8 cellular contexts compared by ENCODE assay signal in genomic region chr9:134024393-134024792, GRCh38. TPM values are rescaled to one million over a fixed set of nuclear protein-coding genes. Genes with fewer than 3 reads are reported as not detected.
A peak's percentile ranks its signal among the peaks of the same experiment; 100 is the strongest.
DNase-seq lines count a peak whose midpoint lies in the region; ATAC-seq and TF ChIP-seq lines count a peak whose summit lies in the region.

No MANE protein-coding gene starts in this region.

- no peaks in the 10 kb centered on the region for H3K9me3 Mint-ChIP-seq in CD8-positive, alpha-beta memory T cell
- H3K9me3 Mint-ChIP-seq in endothelial cell (ENCODE audit: unreplicated experiment) = no peaks in the 10 kb centered on the region

- no peaks in the 10 kb centered on the region for H3K9me3 ChIP-seq in CD8-positive, alpha-beta memory T cell (ENCODE audit: low read length)
- H3K9me3 ChIP-seq in OCI-LY7 (ENCODE audit: low read length) (no peaks in the 10 kb centered on the region), osteoblast (ENCODE audit: low read depth, low read length) (no peaks in the 10 kb centered on the region)

- peak overlapping the region in 7 of 8 donors; percentile 24 to 88 (median 52) for H3K27ac Mint-ChIP-seq in CD8-positive, alpha-beta memory T cell
- peak overlapping the region; percentile 5 for H3K27ac Mint-ChIP-seq in endothelial cell (ENCODE audit: unreplicated experiment)

- no TSS peak for BruUV-seq in OCI-LY7 (replicated peaks; lab: Mats Ljungman, UMichigan)

- no peaks in the 10 kb centered on the region for H3K9me2 ChIP-seq in OCI-LY7 (ENCODE audit: insufficient read depth, low read length)

- H2AFZ ChIP-seq in OCI-LY7 (ENCODE audit: low read length) (peak overlapping the region; percentile 69; the same call in 1 of the 2 replicates), osteoblast (ENCODE audit: low read length) (peak overlapping the region; percentile 85)

- H3K36me3 ChIP-seq in CD8-positive, alpha-beta memory T cell (ENCODE audit: insufficient read depth, low read length) = no peaks in the 10 kb centered on the region
- H3K36me3 ChIP-seq in OCI-LY7 (ENCODE audit: insufficient read depth, low read length) (peaks cover 6% of the 10 kb centered on the region; the same call in 1 of the 2 replicates), osteoblast (ENCODE audit: insufficient read depth, low read length) (peaks cover 9% of the 10 kb centered on the region)

- no peaks in the 10 kb centered on the region for H3K79me2 ChIP-seq in OCI-LY7 (ENCODE audit: insufficient read depth, low read depth, low read length)
- H3K79me2 ChIP-seq in osteoblast (ENCODE audit: insufficient read depth, low read length) = peaks cover 3% of the 10 kb centered on the region

- no peaks in the 10 kb centered on the region for H3K27me3 ChIP-seq in CD8-positive, alpha-beta memory T cell (ENCODE audit: insufficient read depth, low read length, poor library complexity, severe bottlenecking)
- peaks cover 5% of the 10 kb centered on the region for H3K27me3 ChIP-seq in osteoblast (ENCODE audit: insufficient read depth, low read length)

- no peak for TF ChIP-seq CTCF in OCI-LY7 (conservative IDR thresholded peaks at IDR 0.05; ENCODE audit: low read length)
- no peak for TF ChIP-seq CTCF in endothelial cell (IDR thresholded peaks at IDR 0.05; ENCODE audit: unreplicated experiment)
- no peak for TF ChIP-seq CTCF in osteoblast (IDR thresholded peaks at IDR 0.05; ENCODE audit: extremely low read depth, low read depth, low read length)

- H3K4me3 ChIP-seq in CD8-positive, alpha-beta memory T cell (ENCODE audit: low read length) = no peak overlapping the region
- H3K4me3 ChIP-seq in OCI-LY7 (ENCODE audit: low read depth, low read length, poor library complexity, severe bottlenecking) (peak overlapping the region; percentile 83), osteoblast (ENCODE audit: insufficient read depth, low read length) (peak overlapping the region; percentile 67)

- peak overlapping the region; percentile 45; the same call in 1 of the 2 replicates for H3K4me2 ChIP-seq in OCI-LY7 (ENCODE audit: low read length)
- peak overlapping the region; percentile 82 for H3K4me2 ChIP-seq in osteoblast (ENCODE audit: insufficient read depth, low read length)

- H3K4me1 ChIP-seq in CD8-positive, alpha-beta memory T cell (ENCODE audit: insufficient read depth, low read length) = peaks cover 9% of the 10 kb centered on the region
- H3K4me1 ChIP-seq in OCI-LY7 (ENCODE audit: insufficient read depth, low read length, poor library complexity, severe bottlenecking) (peaks cover 12% of the 10 kb centered on the region), osteoblast (ENCODE audit: insufficient read depth, low read length) (peaks cover 12% of the 10 kb centered on the region)

- H3K27me3 Mint-ChIP-seq in CD8-positive, alpha-beta memory T cell = no peaks in the 10 kb centered on the region
- peaks cover 3% of the 10 kb centered on the region for H3K27me3 Mint-ChIP-seq in endothelial cell (ENCODE audit: unreplicated experiment)

- no peak overlapping the region for H3K27ac ChIP-seq in CD8-positive, alpha-beta memory T cell (ENCODE audit: low read depth, low read length)
- peak overlapping the region; percentile 54 for H3K27ac ChIP-seq in OCI-LY7 (ENCODE audit: low read depth, low read length, poor library complexity, severe bottlenecking)
- H3K27ac ChIP-seq in osteoblast (ENCODE audit: low read depth, low read length) = no peak overlapping the region

- POLR2A ChIA-PET in CD8-positive, alpha-beta memory T cell (lab: Charles Lee) = interaction anchor here (0.6 to 2.4 kb wide), 4 partner anchors 31 to 409 kb away, joined by 5 to 13 read pairs (median 8); partner anchors contain the start of gene WDR5
- POLR2A ChIA-PET in OCI-LY7 (lab: Charles Lee) = interaction anchor here (0.8 kb wide), 1 partner anchor 228 kb away, joined by 6 read pairs; no protein-coding TSS in a partner anchor

- CTCF ChIA-PET in CD8-positive, alpha-beta memory T cell (lab: Charles Lee) = interaction anchor here (1.3 kb wide), 2 partner anchors 15 to 111 kb away, joined by 4 read pairs; partner anchors contain the start of gene WDR5
- CTCF ChIA-PET in OCI-LY7 (lab: Charles Lee; ENCODE audit: unreplicated experiment) = interaction anchor here (0.6 to 1.6 kb wide), 5 partner anchors 27 to 1506 kb away, joined by 3 to 8 read pairs (median 3); no protein-coding TSS in a partner anchor

- DNase-seq in CD8-positive, alpha-beta memory T cell = no peak
- no peak for DNase-seq in OCI-LY7 (ENCODE audit: low spot score)
- DNase-seq in endothelial cell (ENCODE audit: low spot score) = no peak
- DNase-seq in osteoblast (ENCODE audit: insufficient read length, low spot score, missing footprints) = peak; percentile 65
- DNase-seq in SHP77 treated with DMSO at 0.1 percent for 48 hours (lab: John Stamatoyannopoulos, UW) = no peak
- no peak for DNase-seq in DMS153 (lab: John Stamatoyannopoulos, UW)
- DNase-seq in AG08395 (ENCODE audit: low spot score) = no peak

- H3K4me1 Mint-ChIP-seq in CD8-positive, alpha-beta memory T cell = peaks cover 7 to 26% (median 15%) of the 10 kb centered on the region in 3 donors
- H3K4me1 Mint-ChIP-seq in endothelial cell (ENCODE audit: unreplicated experiment) = no peaks in the 10 kb centered on the region

- intact Hi-C loops in OCI-LY7 (cut with micrococcal nuclease; ENCODE audit: unreplicated experiment) = no loop called here

- H3K4me3 Mint-ChIP-seq in CD8-positive, alpha-beta memory T cell = peak overlapping the region; percentile 28 to 89 (median 71)
- peak overlapping the region; percentile 63 for H3K4me3 Mint-ChIP-seq in endothelial cell (ENCODE audit: unreplicated experiment)

- no peaks in the 10 kb centered on the region for H4K20me1 ChIP-seq in OCI-LY7 (ENCODE audit: insufficient read depth, low read length)
- H4K20me1 ChIP-seq in osteoblast (ENCODE audit: insufficient read depth, low read length) = peaks cover 3% of the 10 kb centered on the region

- ATAC-seq in GM18907 (IDR thresholded peaks at IDR 0.05; ENCODE audit: unreplicated experiment) = no peak

- H3K36me3 Mint-ChIP-seq in CD8-positive, alpha-beta memory T cell = peaks cover 0 to 12% (median 0%) of the 10 kb centered on the region in 3 donors
- peaks cover 4% of the 10 kb centered on the region for H3K36me3 Mint-ChIP-seq in endothelial cell (ENCODE audit: low read depth, unreplicated experiment)

RNA-seq across cellular contexts. Expression of gene BRD3OS, which starts 0.9 kb away (rescaled TPM):
- 10 to 100 TPM; 15.4 TPM for total RNA-seq in CD8-positive, alpha-beta memory T cell
- 26.2 TPM for polyA plus RNA-seq in CD8-positive, alpha-beta memory T cell
- 12.4 and 21.6 TPM in 2 replicates for total RNA-seq in OCI-LY7 (2014; rRNA removed; shearing (Covaris generic))
- total RNA-seq in OCI-LY7 (2022) (13.7 and 16.4 TPM in 2 replicates), endothelial cell (ENCODE audit: unreplicated experiment) (11.4 TPM), osteoblast (23.0 and 26.1 TPM in 2 replicates)

RNA-seq across cellular contexts. Expression of gene VAV2, which starts 32.3 kb away (rescaled TPM):
- 1 to 10 TPM; 6.0 to 7.6 TPM for total RNA-seq in CD8-positive, alpha-beta memory T cell
- polyA plus RNA-seq in CD8-positive, alpha-beta memory T cell = 1.1 TPM
- 10.6 and 11.0 TPM in 2 replicates for total RNA-seq in OCI-LY7 (2014; rRNA removed; shearing (Covaris generic))
- total RNA-seq in OCI-LY7 (2022) (23.2 and 27.8 TPM in 2 replicates), endothelial cell (ENCODE audit: unreplicated experiment) (27.2 TPM), osteoblast (8.0 and 8.8 TPM in 2 replicates)

RNA-seq across cellular contexts. Expression of gene BRD3, which starts 43.4 kb away (rescaled TPM):
- 10 to 100 TPM; 35.5 to 39.4 TPM for total RNA-seq in CD8-positive, alpha-beta memory T cell
- polyA plus RNA-seq in CD8-positive, alpha-beta memory T cell = 41.5 TPM
- total RNA-seq in OCI-LY7 (2014; rRNA removed; shearing (Covaris generic)) = 3.1 and 3.5 TPM in 2 replicates
- total RNA-seq in OCI-LY7 (2022) (16.3 and 16.6 TPM in 2 replicates), endothelial cell (ENCODE audit: unreplicated experiment) (56.2 TPM), osteoblast (6.9 and 10.9 TPM in 2 replicates)
